ENCODE assay signal across 16 cellular contexts in the genomic region with DNA sequence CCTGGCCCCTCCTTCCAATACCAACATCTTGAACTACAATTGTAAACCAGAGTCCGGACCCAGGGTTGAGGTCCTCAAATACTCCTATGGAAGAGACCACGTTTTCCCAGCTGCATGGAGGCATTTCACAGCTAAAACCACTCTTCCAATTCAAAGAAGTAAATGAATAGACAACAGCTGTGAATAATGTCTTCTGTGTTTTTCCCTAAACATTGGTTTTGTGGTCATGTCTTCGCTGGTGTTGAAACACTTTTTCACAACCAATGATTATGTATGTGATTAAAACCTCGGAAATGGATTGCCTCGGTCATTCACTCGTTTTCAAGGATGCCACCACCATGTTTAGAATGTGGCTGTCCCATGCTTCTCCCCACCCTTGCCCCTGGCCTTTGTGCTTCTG. TPM values are rescaled to one million over a fixed set of nuclear protein-coding genes. Genes with fewer than 3 reads are reported as not detected.
DNase-seq lines count a peak whose midpoint lies in the region; ATAC-seq and TF ChIP-seq lines count a peak whose summit lies in the region.
"Had no signal": no experiment of that assay in that cellular context is flagged by ENCODE, and none has a peak within 500 bp of the region (broad histone marks: within the 10 kb centered on the region; RNA-seq: fewer than 3 reads in every experiment).

No MANE protein-coding gene starts in this region.

- TF ChIP-seq EP300 in sigmoid colon (IDR thresholded peaks at IDR 0.05), result no peak

- H4K20me1 ChIP-seq in PC-3 (ENCODE audit: low read length) (no peaks in the 10 kb centered on the region), fibroblast of lung (ENCODE audit: control insufficient read depth, extremely low read depth, insufficient read depth, low read length) (no peaks in the 10 kb centered on the region)

- H3K9me3 Mint-ChIP-seq in effector memory CD8-positive, alpha-beta T cell, result no peaks in the 10 kb centered on the region
- H3K9me3 Mint-ChIP-seq in natural killer cell, result no peaks in the 10 kb centered on the region
- H3K9me3 Mint-ChIP-seq: stimulated activated naive CD8-positive, alpha-beta T cell treated with anti-CD3 and anti-CD28 coated beads, Interleukin-15, Interleukin-2, amounts not matched to agents 100 ng/mL and 50 ng/mL, for 24 hours had no signal

- ATAC-seq in PC-3 (no peak), natural killer cell (no peak)
- ATAC-seq in effector memory CD8-positive, alpha-beta T cell (replicated peaks), result no peak
- ATAC-seq: naive thymus-derived CD4-positive, alpha-beta T cell had no signal

- TF ChIP-seq CTCF in PC-3 (conservative IDR thresholded peaks at IDR 0.05; ENCODE audit: low read depth, low read length) (no peak), fibroblast of lung (conservative IDR thresholded peaks at IDR 0.05 in 1 of 2, IDR thresholded peaks at IDR 0.05 in 1 of 2; ENCODE audit: low read depth in 1 of 2, low read length in 2 of 2) (no peak), sigmoid colon (IDR thresholded peaks at IDR 0.05) (no peak), natural killer cell (IDR thresholded peaks at IDR 0.05) (no peak)

- no peaks in the 10 kb centered on the region for H3K9me3 ChIP-seq in PC-3 (ENCODE audit: low read length)
- H3K9me3 ChIP-seq in fibroblast of lung (ENCODE audit: control insufficient read depth, insufficient read depth, low read depth, low read length), result no peaks in the 10 kb centered on the region
- H3K9me3 ChIP-seq in sigmoid colon, result no peaks in the 10 kb centered on the region

- H3K9me2 ChIP-seq in PC-3 (replicated peaks; ENCODE audit: low read length), result no peaks in the 10 kb centered on the region

- CTCF ChIA-PET in PC-3 (lab: Charles Lee), result no interaction called here

- H3K4me1 ChIP-seq in PC-3 (ENCODE audit: insufficient read depth, low read length), result peaks cover 43% of the 10 kb centered on the region
- peaks cover 10% of the 10 kb centered on the region for H3K4me1 ChIP-seq in fibroblast of lung (ENCODE audit: control insufficient read depth, extremely low read depth, insufficient read depth, low read length)
- peaks cover 0 to 32% (median 26%) of the 10 kb centered on the region in 4 donors for H3K4me1 ChIP-seq in sigmoid colon

- H3K27ac Mint-ChIP-seq in effector memory CD8-positive, alpha-beta T cell, result no peak overlapping the region
- no peak overlapping the region for H3K27ac Mint-ChIP-seq in natural killer cell
- H3K27ac Mint-ChIP-seq: naive thymus-derived CD4-positive, alpha-beta T cell; stimulated activated naive CD8-positive, alpha-beta T cell treated with anti-CD3 and anti-CD28 coated beads, Interleukin-15, Interleukin-2, amounts not matched to agents 100 ng/mL and 50 ng/mL, for 24 hours had no signal

- peaks cover 29 to 48% of the 10 kb centered on the region in 2 donors for H3K27me3 Mint-ChIP-seq in effector memory CD8-positive, alpha-beta T cell
- H3K27me3 Mint-ChIP-seq in natural killer cell (ENCODE audit: low read depth in 2 of 2), result peaks cover 24 to 31% of the 10 kb centered on the region in 2 donors

- no peak for TF ChIP-seq POLR2A in sigmoid colon (IDR thresholded peaks at IDR 0.05)

- H3K4me3 ChIP-seq in PC-3 (ENCODE audit: low read length) (peak overlapping the region; percentile 11; the same call in 1 of the 2 replicates), fibroblast of lung (replicated peaks in 1 of 4; ENCODE audit: control extremely low read depth in 1 of 4, insufficient read depth in 1 of 4, low read depth in 3 of 4, low read length in 4 of 4) (no peak overlapping the region), sigmoid colon (no peak overlapping the region)
- H3K4me3 ChIP-seq: dorsolateral prefrontal cortex had no signal

- intact Hi-C loops in PC-3 (cut with micrococcal nuclease) (loop anchor here (2.0 kb wide), 1 partner anchor 71 kb away; the partner anchor contains the start of genes NSUN2 and SRD5A1), sigmoid colon (cut with DNase I) (loop anchor here (2.0 kb wide), 1 partner anchor 71 kb away; the partner anchor contains the start of genes NSUN2 and SRD5A1), natural killer cell (cut with micrococcal nuclease) (no loop called here)

- H3F3A ChIP-seq in PC-3 (ENCODE audit: low read length, unreplicated experiment), result no peaks in the 10 kb centered on the region

- peak overlapping the region; percentile 66 for H3K4me2 ChIP-seq in PC-3 (ENCODE audit: low read length)
- H3K4me2 ChIP-seq in fibroblast of lung (ENCODE audit: extremely low read depth, insufficient read depth, low read length), result peak overlapping the region; percentile 16
- H3K4me2 ChIP-seq: KMS-11 had no signal

- DNase-seq in EL (peak; percentile 21), PC-3 (no peak), fibroblast of lung (ENCODE audit: low read depth in 2 of 2) (peak; percentile 28 to 69), sigmoid colon (no peak), superior temporal gyrus (ENCODE audit: extremely low spot score) (no peak), natural killer cell (no peak), DMS 273 treated with DMSO at 0.1 percent for 48 hours (lab: John Stamatoyannopoulos, UW) (no peak)
- no peak for DNase-seq in effector memory CD8-positive, alpha-beta T cell
- DNase-seq: activated CD4-positive, alpha-beta T cell treated with anti-CD3 and anti-CD28 coated beads for 4 hours; activated effector memory CD4-positive, alpha-beta T cell treated with Interleukin-2 at 50 U/mL for 16 hours; dorsolateral prefrontal cortex; naive thymus-derived CD4-positive, alpha-beta T cell; stimulated activated CD4-positive, alpha-beta T cell treated with anti-CD3 and anti-CD28 coated beads, Interleukin-2, amount 100 ng/mL, for 24 hours had no signal

- H3K4me3 Mint-ChIP-seq in effector memory CD8-positive, alpha-beta T cell, result no peak overlapping the region
- H3K4me3 Mint-ChIP-seq in natural killer cell, result no peak overlapping the region
- H3K4me3 Mint-ChIP-seq: naive thymus-derived CD4-positive, alpha-beta T cell; stimulated activated naive CD8-positive, alpha-beta T cell treated with anti-CD3 and anti-CD28 coated beads, Interleukin-15, Interleukin-2, amounts not matched to agents 100 ng/mL and 50 ng/mL, for 24 hours had no signal

- no peaks in the 10 kb centered on the region for H3K36me3 ChIP-seq in PC-3 (ENCODE audit: low read depth, low read length)
- H3K36me3 ChIP-seq in fibroblast of lung (ENCODE audit: control insufficient read depth, insufficient read depth, low read length), result no peaks in the 10 kb centered on the region
- no peaks in the 10 kb centered on the region for H3K36me3 ChIP-seq in sigmoid colon

- peak overlapping the region; percentile 77 for H3K27ac ChIP-seq in PC-3 (ENCODE audit: low read length)
- H3K27ac ChIP-seq in fibroblast of lung (ENCODE audit: insufficient read depth, low read length), result peak overlapping the region; percentile 47
- H3K27ac ChIP-seq in sigmoid colon, result peak overlapping the region; percentile 81 to 85 (median 83)
- H3K27ac ChIP-seq: C4-2B, dorsolateral prefrontal cortex, KMS-11 had no signal

- H3K9ac ChIP-seq in PC-3 (ENCODE audit: low read length) (peak overlapping the region; percentile 49), fibroblast of lung (ENCODE audit: insufficient read depth, low read length) (no peak overlapping the region)
- H3K9ac ChIP-seq: KMS-11 had no signal

- H2AFZ ChIP-seq in PC-3 (ENCODE audit: low read length) (peak overlapping the region; percentile 79), fibroblast of lung (ENCODE audit: low read length) (peak overlapping the region; percentile 5)

- BruUV-seq in PC-3 (replicated peaks; lab: Mats Ljungman, UMichigan), result TSS peak; percentile 86

- H3K36me3 Mint-ChIP-seq in effector memory CD8-positive, alpha-beta T cell (ENCODE audit: insufficient read depth), result no peaks in the 10 kb centered on the region
- H3K36me3 Mint-ChIP-seq in natural killer cell, result no peaks in the 10 kb centered on the region
- H3K36me3 Mint-ChIP-seq: naive thymus-derived CD4-positive, alpha-beta T cell had no signal

- POLR2A ChIA-PET in PC-3 (lab: Charles Lee; ENCODE audit: unreplicated experiment), result no interaction called here

- H3K79me2 ChIP-seq in PC-3 (ENCODE audit: low read length) (no peaks in the 10 kb centered on the region), fibroblast of lung (ENCODE audit: control insufficient read depth, insufficient read depth, low read length) (no peaks in the 10 kb centered on the region)

- H3K27me3 ChIP-seq in PC-3 (ENCODE audit: low read length), result no peaks in the 10 kb centered on the region
- no peaks in the 10 kb centered on the region for H3K27me3 ChIP-seq in fibroblast of lung (ENCODE audit: control insufficient read depth, insufficient read depth, low read length)
- no peaks in the 10 kb centered on the region for H3K27me3 ChIP-seq in sigmoid colon

- 77 to 82% methylated on average over 6 of the region's 6 CpGs for WGBS in sigmoid colon, 2 donors

- H3K4me1 Mint-ChIP-seq in effector memory CD8-positive, alpha-beta T cell (ENCODE audit: low read depth in 2 of 2), result no peaks in the 10 kb centered on the region
- H3K4me1 Mint-ChIP-seq in natural killer cell, result no peaks in the 10 kb centered on the region

RNA-seq across cellular contexts. Expression of gene TENT4A, which starts 9.4 kb away (rescaled TPM):
- 39.3 and 42.4 TPM in 2 replicates for total RNA-seq in PC-3 (2014; rRNA removed)
- total RNA-seq in fibroblast of lung, result 9.5 and 10.4 TPM in 2 replicates
- 3.1 and 4.1 TPM in 2 replicates for polyA plus RNA-seq in fibroblast of lung
- 9.9 and 11.6 TPM in 2 replicates for polyA plus RNA-seq in fibroblast of lung (2012)
- 7.0 and 17.2 TPM in 2 replicates for polyA minus RNA-seq in fibroblast of lung (ENCODE audit: low replicate concordance)
- total RNA-seq in sigmoid colon, result 10 to 100 TPM; 14.6 to 27.4 (median 18.7) TPM
- polyA plus RNA-seq in sigmoid colon, result 10 to 100 TPM in 1 of 3 donors, 1 to 10 TPM in 2; 3.0 to 12.5 (median 3.2) TPM
- 10 to 100 TPM; 36.0 to 65.6 (median 44.9) TPM for total RNA-seq in natural killer cell

Comparison
In these comparisons a context has a peak if more than half of its experiments do, and no peak if none do; other contexts are left out.
1. DNase-seq: peak in EL (single experiment) and fibroblast of lung (2 of 2); none in PC-3 (single experiment), sigmoid colon (single experiment), superior temporal gyrus (single experiment), effector memory CD8-positive, alpha-beta T cell (0 of 3), natural killer cell (single experiment) and DMS 273 treated with DMSO at 0.1 percent for 48 hours (single experiment).
2. Peak in every context shown above with its lines, with median percentiles within 50 percentile points of each other: H3K27ac ChIP-seq.